Comparison of ENCODE assay signal across 7 cellular contexts in genomic region chr21:34844033-34844923, GRCh38.
DNase-seq lines count a peak whose midpoint lies in the region; ATAC-seq and TF ChIP-seq lines count a peak whose summit lies in the region.

No MANE protein-coding gene starts in this region.

- no peak overlapping the region for H2AFZ ChIP-seq in PC-9

- H4K20me1 ChIP-seq in PC-9 (ENCODE audit: insufficient read depth): peaks cover 8% of the 10 kb centered on the region

- DNase-seq in GM13977 (ENCODE audit: low spot score) (peak; percentile 52), PC-9 (no peak), glutamatergic neuron (peak; percentile 40), NCI-H526 (lab: John Stamatoyannopoulos, UW) (no peak), HUDEP-2 (lab: John Stamatoyannopoulos, UW; ENCODE audit: unreplicated experiment in 76 of 76) (no peak)

- in situ Hi-C loops in GM13977 (cut with MboI; ENCODE audit: low pct_unique_long_range_greater_than_20kb, low sequenced_read_pairs, unreplicated experiment): no loop called here

- H3K9me3 Mint-ChIP-seq in glutamatergic neuron (ENCODE audit: unreplicated experiment): peaks cover 6% of the 10 kb centered on the region

- no peaks in the 10 kb centered on the region for H3K36me3 Mint-ChIP-seq in glutamatergic neuron (ENCODE audit: unreplicated experiment)

- peak overlapping the region; percentile 60 to 76 (median 67) for H3K9ac ChIP-seq in skeletal muscle tissue (ENCODE audit: low read depth in 1 of 3, low read length in 3 of 3)

- no peak for TF ChIP-seq CTCF in GM13977 (IDR thresholded peaks at IDR 0.05; ENCODE audit: extremely low read depth, insufficient read depth, missing control alignments)
- TF ChIP-seq CTCF in PC-9 (conservative IDR thresholded peaks at IDR 0.05): no peak
- TF ChIP-seq CTCF in glutamatergic neuron (IDR thresholded peaks at IDR 0.05; ENCODE audit: partially characterized antibody, unreplicated experiment): no peak

- H3K27ac Mint-ChIP-seq in glutamatergic neuron (ENCODE audit: unreplicated experiment): no peak overlapping the region

- H3K27me3 Mint-ChIP-seq in glutamatergic neuron (ENCODE audit: unreplicated experiment): peaks cover 5% of the 10 kb centered on the region

- H3K27ac ChIP-seq in PC-9 (no peak overlapping the region), skeletal muscle tissue (ENCODE audit: low read depth, low read length) (peak overlapping the region; percentile 94)

- H3K4me1 ChIP-seq in PC-9 (replicated peaks; ENCODE audit: insufficient read depth) (peaks cover 83% of the 10 kb centered on the region), skeletal muscle tissue (ENCODE audit: control insufficient read depth in 3 of 3, insufficient read depth in 3 of 3, low read length in 3 of 3) (peaks cover 40 to 56% (median 55%) of the 10 kb centered on the region in 3 donors)

- no peaks in the 10 kb centered on the region for H3K27me3 ChIP-seq in PC-9 (ENCODE audit: insufficient read depth, low read depth)
- H3K27me3 ChIP-seq in skeletal muscle tissue (ENCODE audit: control insufficient read depth in 3 of 3, insufficient read depth in 3 of 3, low read length in 3 of 3): no peaks in the 10 kb centered on the region

- POLR2A ChIA-PET in PC-9 (lab: Charles Lee; ENCODE audit: unreplicated experiment): no interaction called here

- H3K9me2 ChIP-seq in PC-9 (ENCODE audit: insufficient read depth): no peaks in the 10 kb centered on the region

- no peak for ATAC-seq in GM18520 (IDR thresholded peaks at IDR 0.05; ENCODE audit: unreplicated experiment)

- peaks cover 62% of the 10 kb centered on the region for H3K79me2 ChIP-seq in PC-9 (ENCODE audit: low read depth)

- H3F3A ChIP-seq in PC-9 (ENCODE audit: insufficient read depth, low read depth): peaks cover 60% of the 10 kb centered on the region

- H3K4me2 ChIP-seq in PC-9: 0 out of 2 replicates have a peak overlapping the region, but pooled peaks have one; percentile 65

- no TSS peak for BruUV-seq in PC-9 (replicated peaks; lab: Mats Ljungman, UMichigan)

- H3K4me3 Mint-ChIP-seq in glutamatergic neuron (ENCODE audit: unreplicated experiment): no peak overlapping the region

- CTCF ChIA-PET in PC-9 (lab: Charles Lee): no interaction called here

- no peaks in the 10 kb centered on the region for H3K9me3 ChIP-seq in PC-9 (ENCODE audit: insufficient read depth, low read depth)
- H3K9me3 ChIP-seq in skeletal muscle tissue (ENCODE audit: control insufficient read depth in 3 of 3, low read length in 3 of 3): no peaks in the 10 kb centered on the region

- H3K4me1 Mint-ChIP-seq in glutamatergic neuron (ENCODE audit: low read depth, unreplicated experiment): peaks cover 19% of the 10 kb centered on the region

- intact Hi-C loops in PC-9 (cut with micrococcal nuclease; ENCODE audit: unreplicated experiment): no loop called here

- H3K36me3 ChIP-seq in PC-9 (ENCODE audit: low read depth): peaks cover 27% of the 10 kb centered on the region
- peaks cover 0 to 8% (median 0%) of the 10 kb centered on the region in 3 donors for H3K36me3 ChIP-seq in skeletal muscle tissue (ENCODE audit: control insufficient read depth in 3 of 3, insufficient read depth in 3 of 3, low read length in 3 of 3)

- H3K4me3 ChIP-seq in PC-9 (no peak overlapping the region), skeletal muscle tissue (ENCODE audit: low read length in 3 of 3) (peak overlapping the region in 2 of 3 donors; percentile 16 to 31)

Comparison
In these comparisons a context has a peak if more than half of its experiments do, and no peak if none do; other contexts are left out.
1. DNase-seq: peak in GM13977 (single experiment) and glutamatergic neuron (single experiment); none in PC-9 (0 of 2), NCI-H526 (0 of 2) and HUDEP-2 (0 of 76).